ENCODE assay signal across 8 cellular contexts in genomic region chr13:68304287-68304893, GRCh38.
DNase-seq lines count a peak whose midpoint lies in the region; ATAC-seq and TF ChIP-seq lines count a peak whose summit lies in the region.

No MANE protein-coding gene starts in this region.

- no peaks in the 10 kb centered on the region for H3K36me3 ChIP-seq in hepatocyte (replicated peaks; ENCODE audit: insufficient read depth, low read depth)
- H3K36me3 ChIP-seq in tibial artery: no peaks in the 10 kb centered on the region

- no peak overlapping the region for H3K4me2 ChIP-seq in hepatocyte

- DNase-seq in SHP77 (lab: John Stamatoyannopoulos, UW) (peak; percentile 7 to 29), SHP77 treated with DMSO at 0.1 percent for 48 hours (lab: John Stamatoyannopoulos, UW) (no peak), RKO (ENCODE audit: low spot score) (peak; percentile 53), hepatocyte (ENCODE audit: low spot score) (peak; percentile 57), tibial artery (no peak)
- no peak for DNase-seq in stimulated activated CD4-positive, alpha-beta T cell treated with anti-CD3 and anti-CD28 coated beads, Interleukin-15, amount 100 ng/mL, for 24 hours

- WGBS in hepatocyte (ENCODE audit: low lambda C conversion rate, missing lambda C conversion rate): 7% methylated on average over 1 of the region's 1 CpG

- no peaks in the 10 kb centered on the region for H3K9me2 ChIP-seq in hepatocyte (replicated peaks; ENCODE audit: insufficient read depth)

- intact Hi-C loops in tibial artery (cut with DNase I; ENCODE audit: low total_unique reads): no loop called here

- H3K4me1 ChIP-seq in hepatocyte (ENCODE audit: insufficient read depth): no peaks in the 10 kb centered on the region
- no peaks in the 10 kb centered on the region for H3K4me1 ChIP-seq in tibial artery

- H3K27me3 ChIP-seq in hepatocyte (no peaks in the 10 kb centered on the region), tibial artery (no peaks in the 10 kb centered on the region)

- ATAC-seq in HG03159 (IDR thresholded peaks at IDR 0.05; ENCODE audit: unreplicated experiment) (peak; percentile 83), HG03571 (IDR thresholded peaks at IDR 0.05; ENCODE audit: unreplicated experiment) (no peak)

- no peak overlapping the region for H2AFZ ChIP-seq in hepatocyte

- no peaks in the 10 kb centered on the region for H3K79me2 ChIP-seq in hepatocyte

- H3K4me3 ChIP-seq in hepatocyte (no peak overlapping the region), tibial artery (no peak overlapping the region)

- peak; percentile 83 for TF ChIP-seq CTCF in hepatocyte (IDR thresholded peaks at IDR 0.05; ENCODE audit: poor library complexity)
- TF ChIP-seq CTCF in tibial artery (IDR thresholded peaks at IDR 0.05): peak in 1 of 2 experiments; percentile 14

- no peaks in the 10 kb centered on the region for H3K9me3 ChIP-seq in hepatocyte (ENCODE audit: low read depth)
- no peaks in the 10 kb centered on the region for H3K9me3 ChIP-seq in tibial artery

- H3K27ac ChIP-seq in hepatocyte (no peak overlapping the region), tibial artery (no peak overlapping the region)

- no peaks in the 10 kb centered on the region for H4K20me1 ChIP-seq in hepatocyte (ENCODE audit: insufficient read depth, poor library complexity, severe bottlenecking)

Comparison
In these comparisons a context has a peak if more than half of its experiments do, and no peak if none do; other contexts are left out.
1. DNase-seq: peak in SHP77 (2 of 2), RKO (single experiment) and hepatocyte (single experiment); none in SHP77 treated with DMSO at 0.1 percent for 48 hours (single experiment), stimulated activated CD4-positive, alpha-beta T cell treated with anti-CD3 and anti-CD28 coated beads, Interleukin-15, amount 100 ng/mL, for 24 hours (single experiment) and tibial artery (0 of 2).